ENCODE assay signal across 25 cellular contexts in the genomic region with DNA sequence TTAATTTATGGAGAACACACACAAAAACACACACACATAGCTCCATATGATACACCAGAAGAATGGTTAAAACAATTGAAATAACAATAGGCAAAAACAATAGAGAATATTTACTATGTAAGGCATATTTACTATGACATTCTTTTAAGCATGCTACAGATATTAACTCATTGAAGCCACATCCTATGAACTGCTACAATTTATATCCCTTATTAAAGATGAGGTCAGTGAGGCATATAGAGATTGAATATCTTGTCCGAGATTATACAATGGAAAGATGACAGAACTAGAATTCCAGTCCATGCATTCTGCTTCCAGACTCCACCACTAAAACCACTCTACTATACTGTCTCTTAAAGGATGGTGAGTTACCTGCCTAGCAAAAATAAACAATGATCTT.
"Had no signal": no experiment of that assay in that cellular context is flagged by ENCODE, and none has a peak within 500 bp of the region (broad histone marks: within the 10 kb centered on the region; RNA-seq: fewer than 3 reads in every experiment).

No MANE protein-coding gene starts in this region.

- H3K9me3 ChIP-seq: stomach, suprapubic skin, testis, thoracic aorta, thyroid gland, tibial artery, tibial nerve, transverse colon, upper lobe of left lung, upper lobe of right lung, uterus, vagina had no signal

- H3K27ac ChIP-seq: stomach, suprapubic skin, testis, thoracic aorta, thyroid gland, tibial artery, tibial nerve, transverse colon, upper lobe of left lung, upper lobe of right lung, uterus, vagina had no signal

- H3K4me1 ChIP-seq: stomach, suprapubic skin, thyroid gland, tibial artery, transverse colon, upper lobe of left lung, upper lobe of right lung, uterus, vagina had no signal

- H3K27me3 ChIP-seq: stomach, suprapubic skin, testis, thyroid gland, tibial artery, tibial nerve, transverse colon, upper lobe of left lung, upper lobe of right lung, uterus, vagina had no signal

- DNase-seq: stimulated activated CD4-positive, alpha-beta T cell treated with anti-CD3 and anti-CD28 coated beads, Interleukin-2, amount 100 ng/mL, for 48 hours; stimulated activated CD4-positive, alpha-beta T cell treated with anti-CD3 and anti-CD28 coated beads, Interleukin-4, amount 100 ng/mL, for 1 hour; stimulated activated CD4-positive, alpha-beta T cell treated with anti-CD3 and anti-CD28 coated beads, Interleukin-4, amount 100 ng/mL, for 24 hours; stimulated activated CD4-positive, alpha-beta T cell treated with anti-CD3 and anti-CD28 coated beads, Interleukin-4, amount 100 ng/mL, for 4 hours; stimulated activated CD8-positive, alpha-beta memory T cell treated with anti-CD3 and anti-CD28 coated beads, Interleukin-4, amount 100 ng/mL, for 48 hours; stimulated activated naive B cell treated with anti-CD40 and anti-IgM and Interleukin-4, amounts not matched to agents 10 μg/mL and 1 μg/mL and 100 μg/mL, for 72 hours; stimulated activated naive CD4-positive, alpha-beta T cell; stimulated activated naive CD4-positive, alpha-beta T cell treated with Interleukin-2 at 50 U/mL for 16 hours; stimulated activated naive CD8-positive, alpha-beta T cell treated with anti-CD3 and anti-CD28 coated beads, Interleukin-15, amount 100 ng/mL, for 72 hours; stomach; substantia nigra; testis; thyroid gland; tibial artery; transverse colon; trophoblast cell; upper lobe of left lung; upper lobe of right lung; uterus had no signal

- H3K4me3 ChIP-seq: stomach, suprapubic skin, testis, thoracic aorta, thyroid gland, tibial artery, tibial nerve, transverse colon, upper lobe of left lung, upper lobe of right lung, uterus, vagina had no signal

- H3K36me3 ChIP-seq: stomach, suprapubic skin, thoracic aorta, thyroid gland, tibial artery, tibial nerve, transverse colon, upper lobe of left lung, upper lobe of right lung, uterus, vagina had no signal

- ATAC-seq: stimulated activated effector memory CD8-positive, alpha-beta T cell treated with anti-CD3 and anti-CD28 coated beads, Interleukin-12 subunit alpha, Interleukin-12 subunit beta, amount 100 ng/mL, for 72 hours; stimulated activated memory B cell treated with anti-CD40 and anti-IgM and Interleukin-4, amounts not matched to agents 10 μg/mL and 1 μg/mL and 100 μg/mL, for 72 hours; stimulated activated naive B cell treated with anti-CD40 and anti-IgM and Interleukin-4, amounts not matched to agents 10 μg/mL and 1 μg/mL and 100 μg/mL, for 72 hours; stimulated activated naive CD8-positive, alpha-beta T cell treated with anti-CD3 and anti-CD28 coated beads, Interleukin-15, amount 100 ng/mL, for 72 hours; upper lobe of right lung had no signal
